Comparison of ENCODE assay signal across 9 cellular contexts in genomic region chr4:154779362-154779947, GRCh38. TPM values are rescaled to one million over a fixed set of nuclear protein-coding genes. Genes with fewer than 3 reads are reported as not detected.
A peak's percentile ranks its signal among the peaks of the same experiment; 100 is the strongest.
DNase-seq lines count a peak whose midpoint lies in the region; ATAC-seq and TF ChIP-seq lines count a peak whose summit lies in the region.
"Had no signal": no experiment of that assay in that cellular context is flagged by ENCODE, and none has a peak within 500 bp of the region (broad histone marks: within the 10 kb centered on the region; RNA-seq: fewer than 3 reads in every experiment).

No MANE protein-coding gene starts in this region.

- DNase-seq in AG09309 (ENCODE audit: low read depth) = peak; percentile 5
- DNase-seq in astrocyte of the spinal cord (ENCODE audit: low read depth, low spot score) = peak; percentile 52
- peak; percentile 45 for DNase-seq in kidney glomerular epithelial cell (lab: John Stamatoyannopoulos, UW)
- DNase-seq in SHP77 treated with DMSO at 0.1 percent for 48 hours (lab: John Stamatoyannopoulos, UW) = no peak
- no peak for DNase-seq in CD14-positive monocyte (ENCODE audit: low spot score)

- H3K36me3 Mint-ChIP-seq in CD14-positive monocyte = no peaks in the 10 kb centered on the region

- H3K4me1 Mint-ChIP-seq in CD14-positive monocyte = no peaks in the 10 kb centered on the region

- TF ChIP-seq CTCF in AG09309 (IDR thresholded peaks at IDR 0.05; ENCODE audit: control insufficient read depth, insufficient read depth, low read depth, low read length, missing control alignments) (peak; percentile 50), astrocyte of the spinal cord (IDR thresholded peaks at IDR 0.05; ENCODE audit: low read depth, low read length) (peak; percentile 69), CD14-positive monocyte (IDR thresholded peaks at IDR 0.05) (no peak)

- H3K4me3 ChIP-seq in AG09309 (ENCODE audit: control insufficient read depth, low read depth, low read length) = no peak overlapping the region
- no peak overlapping the region for H3K4me3 ChIP-seq in astrocyte of the spinal cord (ENCODE audit: low read depth, low read length)
- H3K4me3 ChIP-seq: skin epidermis had no signal

- H3K27ac Mint-ChIP-seq in CD14-positive monocyte = no peak overlapping the region

- peaks cover 0 to 8% (median 4%) of the 10 kb centered on the region in 7 donors for H3K9me3 Mint-ChIP-seq in CD14-positive monocyte

- intact Hi-C loops in CD14-positive monocyte (cut with micrococcal nuclease) = no loop called here

- no peak overlapping the region for H3K4me3 Mint-ChIP-seq in CD14-positive monocyte

- peaks cover 7 to 21% (median 13%) of the 10 kb centered on the region in 3 donors for H3K27me3 Mint-ChIP-seq in CD14-positive monocyte (ENCODE audit: low read depth in 3 of 3)

- peak; percentile 52 for ATAC-seq in HG03342 (IDR thresholded peaks at IDR 0.05; ENCODE audit: unreplicated experiment)
- ATAC-seq in HG02642 (IDR thresholded peaks at IDR 0.05; ENCODE audit: poor library complexity, unreplicated experiment) = no peak
- no peak for ATAC-seq in GM21786 (IDR thresholded peaks at IDR 0.05; ENCODE audit: unreplicated experiment)

- in situ Hi-C loops in astrocyte of the spinal cord (cut with HindIII; ENCODE audit: low sequenced_read_pairs) = no loop called here

RNA-seq across cellular contexts. Expression of gene RBM46, which starts 1.6 kb away (rescaled TPM):
- not detected for polyA plus RNA-seq in CD14-positive monocyte

RNA-seq across cellular contexts. Expression of gene LRAT, which starts 35.7 kb away (rescaled TPM):
- not detected for polyA plus RNA-seq in CD14-positive monocyte

Comparison
In these comparisons a context has a peak if more than half of its experiments do, and no peak if none do; other contexts are left out.
1. DNase-seq: peak in AG09309 (single experiment), astrocyte of the spinal cord (single experiment) and kidney glomerular epithelial cell (single experiment); none in SHP77 treated with DMSO at 0.1 percent for 48 hours (single experiment) and CD14-positive monocyte (single experiment).